ENCODE assay signal across 13 cellular contexts in the genomic region with DNA sequence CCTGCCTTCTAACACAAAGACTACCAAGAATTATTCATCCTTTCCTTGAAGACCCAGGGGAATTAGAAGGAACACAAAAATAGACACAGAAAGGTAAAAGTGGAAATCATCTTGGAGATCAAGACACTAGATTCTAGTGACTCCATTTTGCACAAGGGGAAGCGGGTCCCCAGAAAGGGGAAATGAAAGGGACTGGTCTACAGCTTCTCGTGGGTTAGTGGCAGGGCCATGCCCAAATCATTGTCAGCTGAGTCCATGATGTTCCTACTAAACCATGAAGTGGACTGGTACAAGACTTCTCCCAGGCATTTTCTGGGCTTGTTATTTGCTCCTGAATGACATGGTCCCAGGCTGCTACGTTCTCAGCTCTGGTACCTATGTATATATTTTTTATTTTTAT.
A peak's percentile ranks its signal among the peaks of the same experiment; 100 is the strongest.
DNase-seq lines count a peak whose midpoint lies in the region; ATAC-seq and TF ChIP-seq lines count a peak whose summit lies in the region.
"Had no signal": no experiment of that assay in that cellular context is flagged by ENCODE, and none has a peak within 500 bp of the region (broad histone marks: within the 10 kb centered on the region; RNA-seq: fewer than 3 reads in every experiment).

No MANE protein-coding gene starts in this region.

- intact Hi-C loops in left lung (cut with DNase I), result no loop called here

- H3K9me3 Mint-ChIP-seq in glutamatergic neuron (ENCODE audit: unreplicated experiment), result no peaks in the 10 kb centered on the region

- no peaks in the 10 kb centered on the region for H3K27me3 Mint-ChIP-seq in glutamatergic neuron (ENCODE audit: unreplicated experiment)

- no peaks in the 10 kb centered on the region for H3K36me3 Mint-ChIP-seq in glutamatergic neuron (ENCODE audit: unreplicated experiment)

- H3K9me3 ChIP-seq in left lung, result no peaks in the 10 kb centered on the region
- H3K9me3 ChIP-seq in suprapubic skin, result no peaks in the 10 kb centered on the region

- TF ChIP-seq CTCF in HL-60 (IDR thresholded peaks at IDR 0.05; ENCODE audit: insufficient read depth, low read length) (no peak), left lung (IDR thresholded peaks at IDR 0.05) (no peak), suprapubic skin (IDR thresholded peaks at IDR 0.05) (no peak), glutamatergic neuron (IDR thresholded peaks at IDR 0.05; ENCODE audit: partially characterized antibody, unreplicated experiment) (no peak)

- no peak overlapping the region for H3K4me3 Mint-ChIP-seq in glutamatergic neuron (ENCODE audit: unreplicated experiment)

- H3K27ac ChIP-seq in HL-60 (replicated peaks) (peak overlapping the region; percentile 6; the same call in 1 of the 2 replicates), left lung (peak overlapping the region; percentile 19 to 62), suprapubic skin (peak overlapping the region; percentile 49)

- H3K36me3 ChIP-seq in left lung, result no peaks in the 10 kb centered on the region
- H3K36me3 ChIP-seq in suprapubic skin, result no peaks in the 10 kb centered on the region

- peaks cover 24 to 66% of the 10 kb centered on the region in 2 donors for H3K4me1 ChIP-seq in left lung
- H3K4me1 ChIP-seq in suprapubic skin, result peaks cover 40% of the 10 kb centered on the region

- no peak overlapping the region for H3K27ac Mint-ChIP-seq in glutamatergic neuron (ENCODE audit: unreplicated experiment)

- in situ Hi-C loops in ACHN (cut with HindIII; ENCODE audit: low pct_ligation_motif_present, low pct_unique_long_range_greater_than_20kb, low sequenced_read_pairs), result no loop called here

- 80% methylated on average over 3 of the region's 3 CpGs for WGBS in suprapubic skin

- peak; percentile 49 for ATAC-seq in left lung

- no peaks in the 10 kb centered on the region for H3K4me1 Mint-ChIP-seq in glutamatergic neuron (ENCODE audit: low read depth, unreplicated experiment)

- H3K4me3 ChIP-seq in HL-60 (replicated peaks; ENCODE audit: insufficient read depth, low read length) (no peak overlapping the region), left lung (no peak overlapping the region), suprapubic skin (no peak overlapping the region)
- H3K4me3 ChIP-seq: skin epidermis had no signal

- H3K27me3 ChIP-seq in HL-60 (ENCODE audit: insufficient read depth, poor library complexity, severe bottlenecking) (no peaks in the 10 kb centered on the region), left lung (no peaks in the 10 kb centered on the region), suprapubic skin (no peaks in the 10 kb centered on the region)

- no peak for TF ChIP-seq POLR2A in suprapubic skin (IDR thresholded peaks at IDR 0.05)

- TF ChIP-seq EP300 in suprapubic skin (IDR thresholded peaks at IDR 0.05), result no peak

- peak in 1 of 2 experiments; percentile 65 for DNase-seq in HL-60 (ENCODE audit: low read depth in 1 of 2, low spot score in 1 of 2)
- peak; percentile 66 for DNase-seq in SKM-1 treated with dmso at 0.1 percent for 144 hours (lab: John Stamatoyannopoulos, UW; ENCODE audit: unreplicated experiment)
- peak in 1 of 2 donors; percentile 63 for DNase-seq in left lung
- no peak for DNase-seq in suprapubic skin (ENCODE audit: low spot score in 2 of 2)
- DNase-seq in DMS153 (lab: John Stamatoyannopoulos, UW), result no peak
- DNase-seq in glutamatergic neuron, result no peak
- DNase-seq in ACHN, result no peak
- DNase-seq in mucosa of gallbladder (ENCODE audit: low spot score), result no peak
- DNase-seq: activated CD4-positive, alpha-beta T cell treated with anti-CD3 and anti-CD28 coated beads, Interleukin-2, amount 50 U/mL, for 4 hours; DND-41; mammary epithelial cell; NCI-H2227 treated with DMSO at 0.1 percent for 48 hours had no signal
